Comparison of ENCODE assay signal across 16 cellular contexts in genomic region chr2:176583530-176584101, GRCh38.
DNase-seq lines count a peak whose midpoint lies in the region; ATAC-seq and TF ChIP-seq lines count a peak whose summit lies in the region.
"Had no signal": no experiment of that assay in that cellular context is flagged by ENCODE, and none has a peak within 500 bp of the region (broad histone marks: within the 10 kb centered on the region; RNA-seq: fewer than 3 reads in every experiment).

No MANE protein-coding gene starts in this region.

- POLR2A ChIA-PET in A673 (lab: Charles Lee; ENCODE audit: low non-redundant PET) = no interaction called here
- POLR2A ChIA-PET in activated CD4-positive, alpha-beta memory T cell treated with anti-CD3 and anti-CD28 coated beads, Interleukin-2, amount 10 ng/mL, durations not matched to agents 7 days and 5 days (lab: Charles Lee) = interaction anchor here (1.0 kb wide), 1 partner anchor 462 kb away, joined by 3 read pairs; no protein-coding TSS in a partner anchor

- no TSS peak for BruUV-seq in A673 (replicated peaks; lab: Mats Ljungman, UMichigan)

- no peaks in the 10 kb centered on the region for H3K36me3 Mint-ChIP-seq in activated CD4-positive, alpha-beta memory T cell treated with anti-CD3 and anti-CD28 coated beads, Interleukin-2, amount 10 ng/mL, durations not matched to agents 7 days and 5 days (ENCODE audit: low read depth)
- H3K36me3 Mint-ChIP-seq: activated naive CD8-positive, alpha-beta T cell treated with anti-CD3 and anti-CD28 coated beads, Interleukin-2, amount 10 ng/mL, durations not matched to agents 7 days and 5 days had no signal

- no peaks in the 10 kb centered on the region for H3K27me3 ChIP-seq in A673 (replicated peaks; ENCODE audit: insufficient read depth, low read depth, low read length, poor library complexity)
- H3K27me3 ChIP-seq: BLaER1 had no signal

- H3K36me3 ChIP-seq in A673 (ENCODE audit: insufficient read depth, low read length, poor library complexity, severe bottlenecking) = no peaks in the 10 kb centered on the region
- H3K36me3 ChIP-seq: BLaER1, suprapubic skin had no signal

- peaks cover 19% of the 10 kb centered on the region for H3K4me1 Mint-ChIP-seq in activated CD4-positive, alpha-beta memory T cell treated with anti-CD3 and anti-CD28 coated beads, Interleukin-2, amount 10 ng/mL, durations not matched to agents 7 days and 5 days
- H3K4me1 Mint-ChIP-seq: activated naive CD8-positive, alpha-beta T cell treated with anti-CD3 and anti-CD28 coated beads, Interleukin-2, amount 10 ng/mL, durations not matched to agents 7 days and 5 days had no signal

- intact Hi-C loops in A673 (cut with micrococcal nuclease; ENCODE audit: unreplicated experiment) = no loop called here

- TF ChIP-seq CTCF in A673 (conservative IDR thresholded peaks at IDR 0.05; ENCODE audit: low read depth, low read length) = no peak

- H3K27ac Mint-ChIP-seq in activated CD4-positive, alpha-beta memory T cell treated with anti-CD3 and anti-CD28 coated beads, Interleukin-2, amount 10 ng/mL, durations not matched to agents 7 days and 5 days = no peak overlapping the region
- H3K27ac Mint-ChIP-seq: activated naive CD8-positive, alpha-beta T cell treated with anti-CD3 and anti-CD28 coated beads, Interleukin-2, amount 10 ng/mL, durations not matched to agents 7 days and 5 days had no signal

- H3K9me3 ChIP-seq in A673 (ENCODE audit: low read depth, low read length, poor library complexity, severe bottlenecking) = no peaks in the 10 kb centered on the region
- H3K9me3 ChIP-seq: BLaER1, suprapubic skin had no signal

- H3K9me3 Mint-ChIP-seq in activated CD4-positive, alpha-beta memory T cell treated with anti-CD3 and anti-CD28 coated beads, Interleukin-2, amount 10 ng/mL, durations not matched to agents 7 days and 5 days = no peaks in the 10 kb centered on the region

- H3K27ac ChIP-seq in A673 (ENCODE audit: low read depth, low read length, poor library complexity, severe bottlenecking) = peak overlapping the region; percentile 17
- H3K27ac ChIP-seq: BLaER1, parathyroid adenoma had no signal

- H3K4me1 ChIP-seq in A673 (ENCODE audit: insufficient read depth, low read length, poor library complexity, severe bottlenecking) = peaks cover 24% of the 10 kb centered on the region
- H3K4me1 ChIP-seq: BLaER1, parathyroid adenoma had no signal

- DNase-seq in A673 (ENCODE audit: low spot score) = peak; percentile 46
- peak; percentile 50 for DNase-seq in HS-5 (ENCODE audit: low read depth)
- peak; percentile 41 for DNase-seq in activated CD4-positive, alpha-beta memory T cell treated with anti-CD3 and anti-CD28 coated beads, Interleukin-2, amount 10 ng/mL, durations not matched to agents 7 days and 5 days
- peak; percentile 71 for DNase-seq in kidney glomerular epithelial cell (lab: John Stamatoyannopoulos, UW)
- no peak for DNase-seq in NCI-H187 treated with DMSO at 0.1 percent for 48 hours (lab: John Stamatoyannopoulos, UW)
- no peak for DNase-seq in NCI-H748 (lab: John Stamatoyannopoulos, UW; ENCODE audit: unreplicated experiment)
- DNase-seq: activated CD4-positive, alpha-beta T cell treated with anti-CD3 and anti-CD28 coated beads for 48 hours; activated naive CD8-positive, alpha-beta T cell treated with anti-CD3 and anti-CD28 coated beads, Interleukin-2, amount 10 ng/mL, durations not matched to agents 7 days and 5 days; erythroblast; NCI-H345; stimulated activated CD4-positive, alpha-beta T cell treated with anti-CD3 and anti-CD28 coated beads, Interleukin-4, amount 100 ng/mL, for 4 hours had no signal

- CTCF ChIA-PET in A673 (lab: Charles Lee) = interaction anchor here (0.5 kb wide), 1 partner anchor 1776 kb away, joined by 18 read pairs; no protein-coding TSS in a partner anchor
- CTCF ChIA-PET in activated CD4-positive, alpha-beta memory T cell treated with anti-CD3 and anti-CD28 coated beads, Interleukin-2, amount 10 ng/mL, durations not matched to agents 7 days and 5 days (lab: Charles Lee) = interaction anchor here (0.6 to 1.6 kb wide), 6 partner anchors 11 to 878 kb away, joined by 3 to 6 read pairs (median 3); no protein-coding TSS in a partner anchor

- ATAC-seq in GM21576 (IDR thresholded peaks at IDR 0.05; ENCODE audit: unreplicated experiment) = no peak
- no peak for ATAC-seq in HG03469 (IDR thresholded peaks at IDR 0.05; ENCODE audit: unreplicated experiment)

- peaks cover 19% of the 10 kb centered on the region for H3K27me3 Mint-ChIP-seq in activated CD4-positive, alpha-beta memory T cell treated with anti-CD3 and anti-CD28 coated beads, Interleukin-2, amount 10 ng/mL, durations not matched to agents 7 days and 5 days

- no peak overlapping the region for H3K4me3 Mint-ChIP-seq in activated CD4-positive, alpha-beta memory T cell treated with anti-CD3 and anti-CD28 coated beads, Interleukin-2, amount 10 ng/mL, durations not matched to agents 7 days and 5 days
- H3K4me3 Mint-ChIP-seq: activated naive CD8-positive, alpha-beta T cell treated with anti-CD3 and anti-CD28 coated beads, Interleukin-2, amount 10 ng/mL, durations not matched to agents 7 days and 5 days had no signal

- H3K4me3 ChIP-seq in A673 (ENCODE audit: low read depth, low read length, poor library complexity, severe bottlenecking) = peak overlapping the region; percentile 7
- H3K4me3 ChIP-seq: BLaER1, suprapubic skin had no signal

Comparison
In these comparisons a context has a peak if more than half of its experiments do, and no peak if none do; other contexts are left out.
1. DNase-seq: peak in A673 (single experiment), HS-5 (single experiment), activated CD4-positive, alpha-beta memory T cell treated with anti-CD3 and anti-CD28 coated beads, Interleukin-2, amount 10 ng/mL, durations not matched to agents 7 days and 5 days (single experiment) and kidney glomerular epithelial cell (single experiment); none in NCI-H187 treated with DMSO at 0.1 percent for 48 hours (single experiment) and NCI-H748 (single experiment).